8 cellular contexts compared by ENCODE assay signal in genomic region chr11:128031538-128032134, GRCh38.
DNase-seq lines count a peak whose midpoint lies in the region; ATAC-seq, FAIRE-seq and TF ChIP-seq lines count a peak whose summit lies in the region.
"Not testable (repeated sequence)": the region's sequence is repeated elsewhere in the genome, so short reads cannot be mapped to it uniquely, and the experiment has no call there.

No MANE protein-coding gene starts in this region.

- DNase-seq in CD8-positive, alpha-beta memory T cell, result peak; percentile 18 to 76 (median 65)
- DNase-seq in NCI-H510A treated with DMSO at 0.1 percent for 48 hours (lab: John Stamatoyannopoulos, UW), result peak; percentile 93
- DNase-seq in activated CD4-positive, CD25-positive, alpha-beta regulatory T cell treated with anti-CD3 and anti-CD28 coated beads, Interleukin-2, amount 50 U/mL, for 72 hours, result peak; percentile 47
- DNase-seq in central memory CD4-positive, alpha-beta T cell, result peak; percentile 67
- DNase-seq in kidney, result not testable (repeated sequence)
- DNase-seq in stimulated activated CD4-positive, alpha-beta T cell treated with anti-CD3 and anti-CD28 coated beads, Interleukin-4, amount 100 ng/mL, for 24 hours, result peak; percentile 72

- H3K27ac Mint-ChIP-seq in CD8-positive, alpha-beta memory T cell, result peak overlapping the region in 4 of 8 donors; percentile 5 to 60 (median 36)

- intact Hi-C loops in kidney (cut with DNase I), result not testable (repeated sequence)

- peak overlapping the region in 1 of 7 donors; percentile 1 for H3K4me3 Mint-ChIP-seq in CD8-positive, alpha-beta memory T cell

- FAIRE-seq in kidney (lab: Jason Lieb, UNC), result peak; percentile 66

- POLR2A ChIA-PET in CD8-positive, alpha-beta memory T cell (lab: Charles Lee), result not testable (repeated sequence)

- not testable (repeated sequence) for H3K9ac ChIP-seq in kidney (ENCODE audit: low read length in 2 of 2)

- H3K36me3 Mint-ChIP-seq in CD8-positive, alpha-beta memory T cell, result not testable (repeated sequence)

- H3K4me1 Mint-ChIP-seq in CD8-positive, alpha-beta memory T cell, result peaks cover 1 to 14% (median 9%) of the 10 kb centered on the region in 3 donors

- H3K9me3 ChIP-seq in CD8-positive, alpha-beta memory T cell (ENCODE audit: low read length); kidney (ENCODE audit: control insufficient read depth in 1 of 2, low read length in 2 of 2): not testable (repeated sequence)

- not testable (repeated sequence) for H3K36me3 ChIP-seq in CD8-positive, alpha-beta memory T cell (ENCODE audit: insufficient read depth, low read length); kidney (ENCODE audit: control insufficient read depth in 1 of 2, insufficient read depth in 2 of 2, low read length in 2 of 2)

- not testable (repeated sequence) for H3K27ac ChIP-seq in CD8-positive, alpha-beta memory T cell (ENCODE audit: low read depth, low read length); kidney (ENCODE audit: low read depth in 2 of 2, low read length in 2 of 2)

- H3K27me3 ChIP-seq in CD8-positive, alpha-beta memory T cell (ENCODE audit: insufficient read depth, low read length, poor library complexity, severe bottlenecking), result not testable (repeated sequence)

- H3K9me3 Mint-ChIP-seq in CD8-positive, alpha-beta memory T cell, result not testable (repeated sequence)

- not testable (repeated sequence) for H3K4me3 ChIP-seq in CD8-positive, alpha-beta memory T cell (ENCODE audit: low read length); kidney (ENCODE audit: low read length in 2 of 2)

- peaks cover 0 to 12% of the 10 kb centered on the region in 2 donors for H3K27me3 Mint-ChIP-seq in CD8-positive, alpha-beta memory T cell

- peaks cover 18% of the 10 kb centered on the region for H3K4me1 ChIP-seq in CD8-positive, alpha-beta memory T cell (ENCODE audit: insufficient read depth, low read length)
- H3K4me1 ChIP-seq in kidney (ENCODE audit: control insufficient read depth in 1 of 2, insufficient read depth in 1 of 2, low read depth in 1 of 2, low read length in 2 of 2), result not testable (repeated sequence)

- CTCF ChIA-PET in CD8-positive, alpha-beta memory T cell (lab: Charles Lee), result interaction anchor here (0.8 to 2.6 kb wide), 16 partner anchors 9 to 801 kb away, joined by 3 to 43 read pairs (median 4); no protein-coding TSS in a partner anchor

- TF ChIP-seq CTCF in kidney (IDR thresholded peaks at IDR 0.05; ENCODE audit: borderline replicate concordance, extremely low read depth, insufficient read depth), result peak; percentile 80

- ATAC-seq in GM19452 (IDR thresholded peaks at IDR 0.05; ENCODE audit: unreplicated experiment), result peak; percentile 78
- peak; percentile 91 for ATAC-seq in HG03432 (IDR thresholded peaks at IDR 0.05; ENCODE audit: unreplicated experiment)
